In the genomic region with DNA sequence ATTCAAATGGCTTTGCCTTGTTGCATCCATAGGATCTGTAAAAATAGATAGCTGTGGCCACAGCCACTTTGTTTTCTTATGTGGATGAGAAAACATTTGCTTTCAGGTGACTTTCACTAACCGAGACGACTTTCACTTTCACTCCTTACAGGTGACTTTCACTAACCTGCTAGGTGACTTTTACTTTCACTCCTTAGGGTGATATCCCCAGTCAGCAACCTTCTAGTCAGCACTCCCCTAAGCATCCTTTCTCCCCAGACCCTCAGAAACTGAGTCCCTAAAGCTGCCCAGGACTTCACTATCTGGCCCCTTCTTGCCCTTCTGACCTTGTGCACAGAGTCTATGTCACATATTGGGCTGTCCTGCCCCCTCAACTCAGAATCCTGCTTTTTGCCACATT, we compare ENCODE assay signal across 10 cellular contexts.
DNase-seq lines count a peak whose midpoint lies in the region; ATAC-seq and TF ChIP-seq lines count a peak whose summit lies in the region.
"Had no signal": no experiment of that assay in that cellular context is flagged by ENCODE, and none has a peak within 500 bp of the region (broad histone marks: within the 10 kb centered on the region; RNA-seq: fewer than 3 reads in every experiment).

No MANE protein-coding gene starts in this region.

- CTCF ChIA-PET in A673 (lab: Charles Lee): no interaction called here

- no peaks in the 10 kb centered on the region for H3K79me2 ChIP-seq in MM.1S (ENCODE audit: low read length)

- H3K36me3 ChIP-seq in MM.1S (replicated peaks; ENCODE audit: insufficient read depth, low read length): no peaks in the 10 kb centered on the region
- H3K36me3 ChIP-seq in A673 (ENCODE audit: insufficient read depth, low read length, poor library complexity, severe bottlenecking): no peaks in the 10 kb centered on the region

- H3K9me3 ChIP-seq in MM.1S (replicated peaks; ENCODE audit: insufficient read depth, low read length) (no peaks in the 10 kb centered on the region), A673 (ENCODE audit: low read depth, low read length, poor library complexity, severe bottlenecking) (no peaks in the 10 kb centered on the region)

- DNase-seq in MM.1S (peak; percentile 36), left colon (no peak), NCI-H2171 treated with DMSO at 0.1 percent for 48 hours (lab: John Stamatoyannopoulos, UW) (no peak), HuH-7 (ENCODE audit: low spot score) (no peak), GM19238 (ENCODE audit: insufficient read length, low spot score) (no peak), A673 (ENCODE audit: low spot score) (no peak)
- DNase-seq: activated CD8-positive, alpha-beta memory T cell treated with anti-CD3 and anti-CD28 coated beads for 24 hours had no signal

- no peaks in the 10 kb centered on the region for H4K20me1 ChIP-seq in MM.1S (ENCODE audit: insufficient read depth, low read length)

- POLR2A ChIA-PET in A673 (lab: Charles Lee; ENCODE audit: low non-redundant PET): no interaction called here

- no peak for TF ChIP-seq CTCF in MM.1S (IDR thresholded peaks at IDR 0.05; ENCODE audit: low read length)
- no peak for TF ChIP-seq CTCF in A673 (conservative IDR thresholded peaks at IDR 0.05; ENCODE audit: low read depth, low read length)

- H3K9ac ChIP-seq in MM.1S (ENCODE audit: low read length): no peak overlapping the region

- H3K4me2 ChIP-seq in MM.1S (ENCODE audit: low read depth, low read length): no peak overlapping the region

- peaks cover 46% of the 10 kb centered on the region for H3K27me3 ChIP-seq in MM.1S (replicated peaks; ENCODE audit: insufficient read depth, low read length)
- peaks cover 27% of the 10 kb centered on the region for H3K27me3 ChIP-seq in A673 (replicated peaks; ENCODE audit: insufficient read depth, low read depth, low read length, poor library complexity)

- no peaks in the 10 kb centered on the region for H3K4me1 ChIP-seq in MM.1S (ENCODE audit: low read length)
- H3K4me1 ChIP-seq in A673 (ENCODE audit: insufficient read depth, low read length, poor library complexity, severe bottlenecking): no peaks in the 10 kb centered on the region

- no peaks in the 10 kb centered on the region for H3F3A ChIP-seq in MM.1S (ENCODE audit: insufficient read depth, low read length)

- intact Hi-C loops in left colon (cut with DNase I, micrococcal nuclease) (no loop called here), A673 (cut with micrococcal nuclease; ENCODE audit: unreplicated experiment) (no loop called here)

- no peak overlapping the region for H3K27ac ChIP-seq in MM.1S (ENCODE audit: low read length)
- H3K27ac ChIP-seq in A673 (ENCODE audit: low read depth, low read length, poor library complexity, severe bottlenecking): no peak overlapping the region

- H2AFZ ChIP-seq in MM.1S (ENCODE audit: low read length): no peak overlapping the region

- H3K4me3 ChIP-seq in MM.1S (ENCODE audit: low read length): no peak overlapping the region
- H3K4me3 ChIP-seq in A673 (ENCODE audit: low read depth, low read length, poor library complexity, severe bottlenecking): no peak overlapping the region
- H3K4me3 ChIP-seq: lung had no signal

- H3K9me2 ChIP-seq in MM.1S (replicated peaks; ENCODE audit: insufficient read depth, low read length): no peaks in the 10 kb centered on the region

- ATAC-seq in GM18498 (IDR thresholded peaks at IDR 0.05; ENCODE audit: unreplicated experiment) (peak; percentile 59), GM21526 (IDR thresholded peaks at IDR 0.05; ENCODE audit: low FRiP score, unreplicated experiment) (peak; percentile 78), left colon (peak; percentile 98)

- BruUV-seq in A673 (replicated peaks; lab: Mats Ljungman, UMichigan): no TSS peak
